ENCODE assay signal across 19 cellular contexts in genomic region chr7:22373911-22374310, GRCh38. TPM values are rescaled to one million over a fixed set of nuclear protein-coding genes. Genes with fewer than 3 reads are reported as not detected.
DNase-seq lines count a peak whose midpoint lies in the region; ATAC-seq, FAIRE-seq and TF ChIP-seq lines count a peak whose summit lies in the region.
"Had no signal": no experiment of that assay in that cellular context is flagged by ENCODE, and none has a peak within 500 bp of the region (broad histone marks: within the 10 kb centered on the region; RNA-seq: fewer than 3 reads in every experiment).

No MANE protein-coding gene starts in this region.

- peaks cover 51% of the 10 kb centered on the region for H3F3A ChIP-seq in DOHH2 (ENCODE audit: control insufficient read depth, insufficient read depth)

- no peaks in the 10 kb centered on the region for H3K9me3 Mint-ChIP-seq in activated T-cell treated with anti-CD3 and anti-CD28 coated beads, Interleukin-2, amount 50 U/mL, for 4 hours
- H3K9me3 Mint-ChIP-seq: CD8-positive, alpha-beta T cell had no signal

- no peak overlapping the region for H2AFZ ChIP-seq in K562 (ENCODE audit: low read depth, low read length)

- H3K4me1 ChIP-seq in DOHH2 (ENCODE audit: control insufficient read depth, low read length) (peaks cover 97% of the 10 kb centered on the region), K562 (replicated peaks in 1 of 2; ENCODE audit: control insufficient read depth in 2 of 2, insufficient read depth in 2 of 2, low read length in 2 of 2) (peaks cover 0 to 23% of the 10 kb centered on the region in 2 experiments; a peak in 4 of 5 replicates)
- H3K4me1 ChIP-seq: Caco-2 had no signal

- H3K27me3 ChIP-seq in DOHH2 (ENCODE audit: control insufficient read depth, low read length), result no peaks in the 10 kb centered on the region
- no peaks in the 10 kb centered on the region for H3K27me3 ChIP-seq in K562 (ENCODE audit: control insufficient read depth in 2 of 2, insufficient read depth in 2 of 2, low read length in 2 of 2)
- H3K27me3 ChIP-seq: BLaER1 had no signal

- WGBS in K562 (ENCODE audit: insufficient coverage, low coverage, missing lambda C conversion rate), result 16% methylated on average over 2 of the region's 2 CpGs

- no peaks in the 10 kb centered on the region for H3K9me2 ChIP-seq in DOHH2 (replicated peaks; ENCODE audit: control insufficient read depth, low read length)

- no peak for FAIRE-seq in K562 (lab: Jason Lieb, UNC)
- FAIRE-seq: G401.6, GM19239, H54 had no signal

- H3K4me2 ChIP-seq in DOHH2 (ENCODE audit: low read length), result peak overlapping the region; percentile 92
- H3K4me2 ChIP-seq in K562 (ENCODE audit: insufficient read depth, low read length), result no peak overlapping the region

- H3K9me3 ChIP-seq in DOHH2 (ENCODE audit: control insufficient read depth, insufficient read depth, low read length), result no peaks in the 10 kb centered on the region
- no peaks in the 10 kb centered on the region for H3K9me3 ChIP-seq in K562 (replicated peaks; ENCODE audit: control insufficient read depth, insufficient read depth, low read depth, low read length)
- H3K9me3 ChIP-seq: BLaER1, Caco-2, HAP-1 had no signal

- peaks cover 3% of the 10 kb centered on the region for H3K27me3 Mint-ChIP-seq in activated T-cell treated with anti-CD3 and anti-CD28 coated beads, Interleukin-2, amount 50 U/mL, for 4 hours (ENCODE audit: low read depth)

- CTCF ChIA-PET in K562 (lab: Yijun Ruan, JAX; ENCODE audit: low intra/inter-chr PET ratio), result no interaction called here

- no TSS peak for BruUV-seq in K562 (replicated peaks; lab: Mats Ljungman, UMichigan)

- H3K4me3 ChIP-seq in DOHH2 (ENCODE audit: low read length), result peak overlapping the region; percentile 29
- no peak overlapping the region for H3K4me3 ChIP-seq in LNCaP clone FGC (ENCODE audit: low read depth, low read length)
- no peak overlapping the region for H3K4me3 ChIP-seq in K562
- H3K4me3 ChIP-seq: BLaER1, HAP-1 had no signal

- POLR2A ChIA-PET in K562 (lab: Yijun Ruan, JAX), result interaction anchor here (0.6 to 3.6 kb wide), 4 partner anchors 12 to 35 kb away, joined by 3 to 16 read pairs (median 3); no protein-coding TSS in a partner anchor

- H3K4me1 Mint-ChIP-seq in activated T-cell treated with anti-CD3 and anti-CD28 coated beads, Interleukin-2, amount 50 U/mL, for 4 hours (ENCODE audit: low read depth), result no peaks in the 10 kb centered on the region
- H3K4me1 Mint-ChIP-seq: CD4-positive, CD25-positive, alpha-beta regulatory T cell had no signal

- intact Hi-C loops in K562 (cut with micrococcal nuclease), result no loop called here

- no peak overlapping the region for H3K9ac ChIP-seq in K562 (ENCODE audit: insufficient read depth in 1 of 2, low read depth in 2 of 2, low read length in 2 of 2)
- H3K9ac ChIP-seq: BLaER1 had no signal

- TF ChIP-seq EP300 in K562 (IDR thresholded peaks at IDR 0.05; ENCODE audit: low read length), result no peak

- peak; percentile 19; the same call in 1 of the 3 replicates for ATAC-seq in K562
- ATAC-seq in activated T-cell treated with anti-CD3 and anti-CD28 coated beads, Interleukin-2, amount 50 U/mL, for 4 hours, result no peak
- ATAC-seq: CD8-positive, alpha-beta T cell had no signal

- H4K20me1 ChIP-seq in DOHH2 (ENCODE audit: control insufficient read depth, insufficient read depth, low read depth, low read length) (no peaks in the 10 kb centered on the region), K562 (replicated peaks; ENCODE audit: control insufficient read depth, insufficient read depth, low read length) (no peaks in the 10 kb centered on the region)
- H4K20me1 ChIP-seq: BLaER1 had no signal

- TF ChIP-seq CTCF in DOHH2 (IDR thresholded peaks at IDR 0.05; ENCODE audit: low read depth, low read length, poor library complexity, severe bottlenecking) (no peak), LNCaP clone FGC (IDR thresholded peaks at IDR 0.05; ENCODE audit: control insufficient read depth, extremely low read depth, insufficient read depth) (no peak), K562 (IDR thresholded peaks at IDR 0.05 in 2 of 3, conservative IDR thresholded peaks at IDR 0.05 in 1 of 3; ENCODE audit: insufficient read depth in 2 of 3, low read depth in 1 of 3, low read length in 3 of 3) (no peak)

- in situ Hi-C loops in K562 (cut with MboI) (no loop called here), KBM-7 (cut with MboI; ENCODE audit: low pct_unique_long_range_greater_than_20kb, low sequenced_read_pairs) (no loop called here)

- H3K36me3 ChIP-seq in DOHH2 (ENCODE audit: control insufficient read depth, low read length) (peaks cover 15% of the 10 kb centered on the region; the same call in 1 of the 2 replicates), K562 (ENCODE audit: control insufficient read depth, insufficient read depth, low read length) (no peaks in the 10 kb centered on the region)
- H3K36me3 ChIP-seq: BLaER1, HAP-1 had no signal

- no peak overlapping the region for H3K4me3 Mint-ChIP-seq in activated T-cell treated with anti-CD3 and anti-CD28 coated beads, Interleukin-2, amount 50 U/mL, for 4 hours
- H3K4me3 Mint-ChIP-seq: CD4-positive, CD25-positive, alpha-beta regulatory T cell; CD8-positive, alpha-beta T cell had no signal

- no peaks in the 10 kb centered on the region for H3K9me1 ChIP-seq in K562 (ENCODE audit: control insufficient read depth, insufficient read depth, low read length)

- TF ChIP-seq POLR2A in K562 (conservative IDR thresholded peaks at IDR 0.05), result no peak

- DNase-seq in DMS 273 (lab: John Stamatoyannopoulos, UW; ENCODE audit: unreplicated experiment) (peak; percentile 65), LNCaP clone FGC (ENCODE audit: low read depth) (peak; percentile 64), K562 (ENCODE audit: extremely low read depth in 1 of 4, low spot score in 3 of 4) (no peak), KBM-7 (no peak), OCI-M1 (lab: John Stamatoyannopoulos, UW) (no peak)
- DNase-seq in activated CD8-positive, alpha-beta memory T cell treated with anti-CD3 and anti-CD28 coated beads for 24 hours, result no peak
- DNase-seq in activated T-cell treated with anti-CD3 and anti-CD28 coated beads, Interleukin-2, amount 50 U/mL, for 4 hours, result no peak
- DNase-seq: Caco-2; CD4-positive, CD25-positive, alpha-beta regulatory T cell; CD8-positive, alpha-beta T cell; DMS53; DMS79 treated with DMSO at 0.1 percent for 48 hours; GOT3 had no signal

- H3K27ac ChIP-seq in DOHH2 (ENCODE audit: low read depth, low read length), result peak overlapping the region; percentile 97
- H3K27ac ChIP-seq in K562 (ENCODE audit: extremely low read depth, low read depth, low read length), result no peak overlapping the region; the same call in 2 of the 3 replicates
- H3K27ac ChIP-seq: BLaER1 had no signal

- H3K79me2 ChIP-seq in DOHH2 (ENCODE audit: control insufficient read depth, low read length) (peaks cover 25% of the 10 kb centered on the region), K562 (ENCODE audit: control insufficient read depth, insufficient read depth, low read length) (no peaks in the 10 kb centered on the region)

- no peak for TF ChIP-seq RAD21 in K562 (CRISPR knock-in tag; conservative IDR thresholded peaks at IDR 0.05 in 1 of 2, IDR thresholded peaks at IDR 0.05 in 1 of 2)

- no peaks in the 10 kb centered on the region for H3K36me3 Mint-ChIP-seq in activated T-cell treated with anti-CD3 and anti-CD28 coated beads, Interleukin-2, amount 50 U/mL, for 4 hours (ENCODE audit: insufficient read depth)
- H3K36me3 Mint-ChIP-seq: CD4-positive, CD25-positive, alpha-beta regulatory T cell; CD8-positive, alpha-beta T cell had no signal

TF ChIP-seq in K562, 482 proteins besides CTCF, POLR2A, EP300 and RAD21 (continues in another document):
- TF ChIP-seq ETS1 (conservative IDR thresholded peaks at IDR 0.05; ENCODE audit: control insufficient read depth, low read depth, low read length), result no peak
- no peak for TF ChIP-seq IFI16 (CRISPR knock-in tag; IDR thresholded peaks at IDR 0.05)
- TF ChIP-seq MBD2 (IDR thresholded peaks at IDR 0.05; ENCODE audit: borderline replicate concordance, low read depth), result no peak

RNA-seq across cellular contexts. Expression of gene RAPGEF5, which starts 17.0 kb away (rescaled TPM):
- 3.3 and 9.4 TPM in 2 replicates for total RNA-seq in K562 (2011; cell fraction: chromatin; rRNA removed; ENCODE audit: low replicate concordance)
- 1.3 and 2.5 TPM in 2 replicates for total RNA-seq in K562 (2011; cell fraction: nucleolus; rRNA removed)
- 5.9 and 9.7 TPM in 2 replicates for total RNA-seq in K562 (2011; cell fraction: nucleoplasm; rRNA removed)
- total RNA-seq in K562 (2014; rRNA removed) (0.45 and 1.3 TPM in 2 replicates), K562 (2014; rRNA removed; fragmentation: Illumina TruSeq; extraction: Trizol) (2.0 and 2.3 TPM in 2 replicates), K562 (2015; rRNA removed; fragmentation: Illumina TruSeq; extraction: Trizol) (1.3 and 1.6 TPM in 2 replicates), K562 (2021) (1.8 and 3.1 TPM in 2 replicates)
- polyA plus RNA-seq in K562 (2011; rRNA removed) (0.85 and 1.3 TPM in 2 replicates), K562 (2014; fragmentation: Illumina TruSeq; extraction: Trizol) (0.75 and 1.1 TPM in 2 replicates), K562 (2014; fragmentation: Nextera tagmentation; extraction: Ambion mirVana) (1 to 10 TPM in 1 of 2 experiments, under 1 TPM in 1; 0.39 to 1.0 TPM), K562 (2014; rRNA removed) (0.94 and 1.1 TPM in 2 replicates)
- 0.25 and 0.58 TPM in 2 replicates for polyA plus RNA-seq in K562 (2011; cell fraction: cytosol; rRNA removed)
- 2.8 and 3.2 TPM in 2 replicates for polyA plus RNA-seq in K562 (2011; cell fraction: nucleus; rRNA removed)
- 0.53 and 0.61 TPM in 2 replicates for polyA plus RNA-seq in K562 (2012)
- 3.0 and 5.4 TPM in 2 replicates for polyA minus RNA-seq in K562 (2011; rRNA and poly(A)+ RNA removed)
- 0.86 and 3.3 TPM in 2 replicates for polyA minus RNA-seq in K562 (2011; cell fraction: cytosol; rRNA and poly(A)+ RNA removed)
- polyA minus RNA-seq in K562 (2011; cell fraction: nucleus; rRNA and poly(A)+ RNA removed), result 4.3 and 11.1 TPM in 2 replicates
- total RNA-seq in activated T-cell treated with anti-CD3 and anti-CD28 coated beads, Interleukin-2, amount 50 U/mL, for 4 hours, result 1 to 10 TPM in 1 of 3 donors, under 1 TPM in 2; 0.21 to 1.3 (median 0.56) TPM
- total RNA-seq: CD4-positive, CD25-positive, alpha-beta regulatory T cell had no signal
- polyA plus RNA-seq: CD4-positive, CD25-positive, alpha-beta regulatory T cell had no signal

Comparison
In these comparisons a context has a peak if more than half of its experiments do, and no peak if none do; other contexts are left out.
1. DNase-seq: peak in DMS 273 (single experiment) and LNCaP clone FGC (single experiment); none in K562 (0 of 4), KBM-7 (single experiment), activated CD8-positive, alpha-beta memory T cell treated with anti-CD3 and anti-CD28 coated beads for 24 hours (single experiment), activated T-cell treated with anti-CD3 and anti-CD28 coated beads, Interleukin-2, amount 50 U/mL, for 4 hours (single experiment) and OCI-M1 (single experiment).